In genomic region chrX:28946846-28947245, GRCh38 we compare ENCODE assay signal across 15 cellular contexts.
DNase-seq lines count a peak whose midpoint lies in the region; ATAC-seq and TF ChIP-seq lines count a peak whose summit lies in the region.
"Had no signal": no experiment of that assay in that cellular context is flagged by ENCODE, and none has a peak within 500 bp of the region (broad histone marks: within the 10 kb centered on the region; RNA-seq: fewer than 3 reads in every experiment).

No MANE protein-coding gene starts in this region.

- in situ Hi-C loops in astrocyte of the spinal cord (cut with HindIII; ENCODE audit: low sequenced_read_pairs): no loop called here

- H3K27ac ChIP-seq in left lung: no peak overlapping the region
- H3K27ac ChIP-seq: BLaER1 had no signal

- intact Hi-C loops in left ventricle myocardium superior (cut with micrococcal nuclease): no loop called here
- intact Hi-C loops in left lung (cut with DNase I): no loop called here

- no peaks in the 10 kb centered on the region for H3K36me3 ChIP-seq in left lung
- H3K36me3 ChIP-seq: BLaER1 had no signal

- peak; percentile 5 for DNase-seq in M059J (ENCODE audit: low read depth)
- peak; percentile 29 for DNase-seq in astrocyte of the spinal cord (ENCODE audit: low read depth, low spot score)
- peak; percentile 0 for DNase-seq in fibroblast of peridontal ligament (ENCODE audit: extremely low read depth)
- DNase-seq in left ventricle myocardium superior: no peak
- DNase-seq in left lung: no peak
- no peak for DNase-seq in NCI-H146 (lab: John Stamatoyannopoulos, UW)
- DNase-seq: AML-193; Caco-2; CD8-positive, alpha-beta memory T cell; DND-41; GDM1; HCEC 1CT; HFFc6 had no signal

- TF ChIP-seq CTCF in astrocyte of the spinal cord (IDR thresholded peaks at IDR 0.05; ENCODE audit: low read depth, low read length): no peak
- TF ChIP-seq CTCF in left lung (IDR thresholded peaks at IDR 0.05): no peak

- ATAC-seq in left ventricle myocardium superior (no peak), left lung (no peak), HG02840 (IDR thresholded peaks at IDR 0.05; ENCODE audit: low FRiP score, unreplicated experiment) (no peak)

- no peaks in the 10 kb centered on the region for H3K27me3 ChIP-seq in left lung
- H3K27me3 ChIP-seq: BLaER1 had no signal

- no peaks in the 10 kb centered on the region for H3K4me1 ChIP-seq in left lung
- H3K4me1 ChIP-seq: BLaER1, Caco-2 had no signal

- H3K4me3 ChIP-seq in astrocyte of the spinal cord (ENCODE audit: low read depth, low read length): no peak overlapping the region
- no peak overlapping the region for H3K4me3 ChIP-seq in left lung
- H3K4me3 ChIP-seq: BLaER1 had no signal

- H3K9me3 ChIP-seq in left lung: no peaks in the 10 kb centered on the region
- H3K9me3 ChIP-seq: BLaER1, Caco-2 had no signal

Comparison
In these comparisons a context has a peak if more than half of its experiments do, and no peak if none do; other contexts are left out.
1. DNase-seq: peak in M059J (single experiment), astrocyte of the spinal cord (single experiment) and fibroblast of peridontal ligament (single experiment); none in left ventricle myocardium superior (single experiment), left lung (0 of 2) and NCI-H146 (single experiment).